Comparison of ENCODE assay signal across 1 cellular context in genomic region chr7:18941197-18941596, GRCh38.
TF ChIP-seq lines count a peak whose summit lies in the region.

No MANE protein-coding gene starts in this region.

TF ChIP-seq in GM23338, 12 proteins besides CTCF, POLR2A, EP300 and RAD21:
- no peak for TF ChIP-seq NANOG (IDR thresholded peaks at IDR 0.05; ENCODE audit: borderline replicate concordance)
- no peak for TF ChIP-seq ZNF462 (CRISPR knock-in tag; IDR thresholded peaks at IDR 0.05)
- no peak for TF ChIP-seq ETS1 (IDR thresholded peaks at IDR 0.05)
- no peak for TF ChIP-seq ZNF114 (CRISPR knock-in tag; IDR thresholded peaks at IDR 0.05)
- no peak for TF ChIP-seq EZH2phosphoT487 (IDR thresholded peaks at IDR 0.05; ENCODE audit: unreplicated experiment)
